ENCODE assay signal across 20 cellular contexts in genomic region chr2:206515580-206515979, GRCh38.
DNase-seq lines count a peak whose midpoint lies in the region; ATAC-seq and TF ChIP-seq lines count a peak whose summit lies in the region.
"Had no signal": no experiment of that assay in that cellular context is flagged by ENCODE, and none has a peak within 500 bp of the region (broad histone marks: within the 10 kb centered on the region; RNA-seq: fewer than 3 reads in every experiment).

No MANE protein-coding gene starts in this region.

- no peak overlapping the region for H2AFZ ChIP-seq in SK-N-SH (ENCODE audit: low read depth)

- H3K36me3 ChIP-seq in left ventricle myocardium inferior (no peaks in the 10 kb centered on the region), SK-N-SH (replicated peaks in 1 of 2; ENCODE audit: control insufficient read depth in 1 of 2, insufficient read depth in 2 of 2, low read length in 1 of 2) (no peaks in the 10 kb centered on the region)
- H3K36me3 ChIP-seq: BLaER1 treated with 17β-estradiol and CSF1 and Interleukin-3, amounts not matched to agents 10 nM and 100 nM; SJCRH30 had no signal

- no peak overlapping the region for H3K9ac ChIP-seq in SK-N-SH
- H3K9ac ChIP-seq: BLaER1 treated with 17β-estradiol and CSF1 and Interleukin-3, amounts not matched to agents 10 nM and 100 nM had no signal

- 38% methylated on average over 1 of the region's 1 CpG for WGBS in SK-N-SH (ENCODE audit: low lambda C conversion rate)

- peaks cover 16% of the 10 kb centered on the region for H3K4me1 Mint-ChIP-seq in T-helper 17 cell
- peaks cover 47% of the 10 kb centered on the region for H3K4me1 Mint-ChIP-seq in neural crest cell

- H3K9me3 Mint-ChIP-seq in neural crest cell, result no peaks in the 10 kb centered on the region
- H3K9me3 Mint-ChIP-seq: CD4-positive, alpha-beta memory T cell had no signal

- POLR2A ChIA-PET in SK-N-SH (lab: Yijun Ruan, JAX), result no interaction called here

- H3K27me3 Mint-ChIP-seq in T-helper 17 cell (peaks cover 17% of the 10 kb centered on the region), neural crest cell (ENCODE audit: low read depth) (no peaks in the 10 kb centered on the region)

- no peak for TF ChIP-seq RAD21 in SK-N-SH (IDR thresholded peaks at IDR 0.05; ENCODE audit: low read length)

- H3K4me1 ChIP-seq in left ventricle myocardium inferior (peaks cover 52% of the 10 kb centered on the region), SK-N-SH (ENCODE audit: control insufficient read depth in 1 of 2, insufficient read depth in 2 of 2, low read depth in 1 of 2, low read length in 1 of 2) (no peaks in the 10 kb centered on the region)
- H3K4me1 ChIP-seq: SJCRH30 had no signal

- CTCF ChIA-PET in SK-N-SH (lab: Yijun Ruan, JAX), result no interaction called here

- H4K20me1 ChIP-seq in SK-N-SH (ENCODE audit: insufficient read depth), result no peaks in the 10 kb centered on the region
- H4K20me1 ChIP-seq: BLaER1 treated with 17β-estradiol and CSF1 and Interleukin-3, amounts not matched to agents 10 nM and 100 nM had no signal

- TF ChIP-seq CTCF in left ventricle myocardium inferior (IDR thresholded peaks at IDR 0.05; ENCODE audit: borderline replicate concordance) (no peak), neural crest cell (conservative IDR thresholded peaks at IDR 0.05) (no peak), SK-N-SH (IDR thresholded peaks at IDR 0.05) (no peak)

- H3K27me3 ChIP-seq in left ventricle myocardium inferior (ENCODE audit: low read depth) (no peaks in the 10 kb centered on the region), SK-N-SH (ENCODE audit: insufficient read depth) (no peaks in the 10 kb centered on the region)
- H3K27me3 ChIP-seq: BLaER1 treated with 17β-estradiol and CSF1 and Interleukin-3, amounts not matched to agents 10 nM and 100 nM; SJCRH30 had no signal

- H3F3A ChIP-seq in SK-N-SH (replicated peaks; ENCODE audit: insufficient read depth), result no peaks in the 10 kb centered on the region

- no peak overlapping the region for H3K4me2 ChIP-seq in SK-N-SH
- H3K4me2 ChIP-seq: BLaER1 treated with 17β-estradiol and CSF1 and Interleukin-3, amounts not matched to agents 10 nM and 100 nM had no signal

- intact Hi-C loops in left ventricle myocardium inferior (cut with micrococcal nuclease), result no loop called here

- peak; percentile 35 for DNase-seq in COLO829 (ENCODE audit: low spot score)
- DNase-seq in T-helper 17 cell, result no peak
- no peak for DNase-seq in left ventricle myocardium inferior
- no peak for DNase-seq in neural crest cell (ENCODE audit: low read depth, low spot score)
- DNase-seq in amniotic stem cell (lab: John Stamatoyannopoulos, UW), result no peak
- no peak for DNase-seq in NCI-H187 treated with DMSO at 0.1 percent for 48 hours (lab: John Stamatoyannopoulos, UW)
- DNase-seq in SK-N-SH, result no peak
- DNase-seq: AML-193; Caco-2; CD4-positive, alpha-beta memory T cell; NCI-H1048; NCI-H1417 treated with DMSO at 0.1 percent for 48 hours; NCI-H1694 treated with DMSO at 0.1 percent for 48 hours; NCI-H2081 treated with DMSO at 0.1 percent for 48 hours; NCI-H2171; NCI-H226; NCI-H510A treated with DMSO at 0.1 percent for 48 hours; SJCRH30 had no signal

- H3K27ac Mint-ChIP-seq in T-helper 17 cell (peak overlapping the region; percentile 4), neural crest cell (ENCODE audit: unreplicated experiment) (peak overlapping the region; percentile 8)
- H3K27ac Mint-ChIP-seq: CD4-positive, alpha-beta memory T cell had no signal

- H3K27ac ChIP-seq in left ventricle myocardium inferior (replicated peaks) (peak overlapping the region; percentile 50), SK-N-SH (ENCODE audit: low read depth in 2 of 2, low read length in 1 of 2) (no peak overlapping the region)
- H3K27ac ChIP-seq: BLaER1 treated with 17β-estradiol and CSF1 and Interleukin-3, amounts not matched to agents 10 nM and 100 nM; HL-60; SJCRH30 had no signal

- no peaks in the 10 kb centered on the region for H3K9me2 ChIP-seq in SK-N-SH

- H3K4me3 ChIP-seq in left ventricle myocardium inferior, result no peak overlapping the region
- no peak overlapping the region for H3K4me3 ChIP-seq in SK-N-SH (ENCODE audit: low read depth in 2 of 2, low read length in 1 of 2)
- H3K4me3 ChIP-seq: BLaER1 treated with 17β-estradiol and CSF1 and Interleukin-3, amounts not matched to agents 10 nM and 100 nM; SJCRH30 had no signal

- ATAC-seq in T-helper 17 cell, result no peak

- H3K4me3 Mint-ChIP-seq in T-helper 17 cell (no peak overlapping the region), neural crest cell (no peak overlapping the region)
- H3K4me3 Mint-ChIP-seq: CD4-positive, alpha-beta memory T cell had no signal

- H3K9me3 ChIP-seq in T-helper 17 cell (ENCODE audit: control insufficient read depth, low read length, poor library complexity, severe bottlenecking), result no peaks in the 10 kb centered on the region
- no peaks in the 10 kb centered on the region for H3K9me3 ChIP-seq in left ventricle myocardium inferior (replicated peaks)
- H3K9me3 ChIP-seq in SK-N-SH, result no peaks in the 10 kb centered on the region
- H3K9me3 ChIP-seq: BLaER1 treated with 17β-estradiol and CSF1 and Interleukin-3, amounts not matched to agents 10 nM and 100 nM; Caco-2; SJCRH30 had no signal

- H3K36me3 Mint-ChIP-seq in T-helper 17 cell (ENCODE audit: low read depth) (peaks cover 3% of the 10 kb centered on the region), neural crest cell (ENCODE audit: low read depth) (peaks cover 5% of the 10 kb centered on the region)
- H3K36me3 Mint-ChIP-seq: CD4-positive, alpha-beta memory T cell had no signal

- H3K79me2 ChIP-seq in SK-N-SH (ENCODE audit: insufficient read depth), result no peaks in the 10 kb centered on the region

- TF ChIP-seq EP300 in SK-N-SH (IDR thresholded peaks at IDR 0.05; ENCODE audit: borderline replicate concordance in 1 of 2, low read depth in 1 of 2, low read length in 1 of 2), result no peak

TF ChIP-seq in SK-N-SH, 30 proteins besides CTCF, POLR2A, EP300 and RAD21:
- TF ChIP-seq, protein P1, sequence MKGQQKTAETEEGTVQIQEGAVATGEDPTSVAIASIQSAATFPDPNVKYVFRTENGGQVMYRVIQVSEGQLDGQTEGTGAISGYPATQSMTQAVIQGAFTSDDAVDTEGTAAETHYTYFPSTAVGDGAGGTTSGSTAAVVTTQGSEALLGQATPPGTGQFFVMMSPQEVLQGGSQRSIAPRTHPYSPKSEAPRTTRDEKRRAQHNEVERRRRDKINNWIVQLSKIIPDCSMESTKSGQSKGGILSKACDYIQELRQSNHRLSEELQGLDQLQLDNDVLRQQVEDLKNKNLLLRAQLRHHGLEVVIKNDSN (IDR thresholded peaks at IDR 0.05; ENCODE audit: borderline replicate concordance, low read depth), result no peak
- TF ChIP-seq RCOR1 (IDR thresholded peaks at IDR 0.05; ENCODE audit: low read length), result no peak
- no peak for TF ChIP-seq SIN3A (IDR thresholded peaks at IDR 0.05; ENCODE audit: borderline replicate concordance, low read depth, low read length)
- no peak for TF ChIP-seq RFX5 (IDR thresholded peaks at IDR 0.05; ENCODE audit: low read length)
- no peak for TF ChIP-seq GABPA (IDR thresholded peaks at IDR 0.05; ENCODE audit: low read depth)
- TF ChIP-seq ELF1 (IDR thresholded peaks at IDR 0.05), result no peak
- no peak for TF ChIP-seq SMC3 (IDR thresholded peaks at IDR 0.05; ENCODE audit: low read depth, low read length)
- no peak for TF ChIP-seq USF2 (IDR thresholded peaks at IDR 0.05; ENCODE audit: borderline replicate concordance, low read depth, low read length)
- TF ChIP-seq TAF1 (IDR thresholded peaks at IDR 0.05; ENCODE audit: borderline replicate concordance, low read depth, low read length), result no peak
- TF ChIP-seq, protein P2, sequence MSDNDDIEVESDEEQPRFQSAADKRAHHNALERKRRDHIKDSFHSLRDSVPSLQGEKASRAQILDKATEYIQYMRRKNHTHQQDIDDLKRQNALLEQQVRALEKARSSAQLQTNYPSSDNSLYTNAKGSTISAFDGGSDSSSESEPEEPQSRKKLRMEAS (IDR thresholded peaks at IDR 0.05; ENCODE audit: low read depth), result no peak
- no peak for TF ChIP-seq MXI1 (IDR thresholded peaks at IDR 0.05; ENCODE audit: low read depth, low read length)
- TF ChIP-seq, protein P3, sequence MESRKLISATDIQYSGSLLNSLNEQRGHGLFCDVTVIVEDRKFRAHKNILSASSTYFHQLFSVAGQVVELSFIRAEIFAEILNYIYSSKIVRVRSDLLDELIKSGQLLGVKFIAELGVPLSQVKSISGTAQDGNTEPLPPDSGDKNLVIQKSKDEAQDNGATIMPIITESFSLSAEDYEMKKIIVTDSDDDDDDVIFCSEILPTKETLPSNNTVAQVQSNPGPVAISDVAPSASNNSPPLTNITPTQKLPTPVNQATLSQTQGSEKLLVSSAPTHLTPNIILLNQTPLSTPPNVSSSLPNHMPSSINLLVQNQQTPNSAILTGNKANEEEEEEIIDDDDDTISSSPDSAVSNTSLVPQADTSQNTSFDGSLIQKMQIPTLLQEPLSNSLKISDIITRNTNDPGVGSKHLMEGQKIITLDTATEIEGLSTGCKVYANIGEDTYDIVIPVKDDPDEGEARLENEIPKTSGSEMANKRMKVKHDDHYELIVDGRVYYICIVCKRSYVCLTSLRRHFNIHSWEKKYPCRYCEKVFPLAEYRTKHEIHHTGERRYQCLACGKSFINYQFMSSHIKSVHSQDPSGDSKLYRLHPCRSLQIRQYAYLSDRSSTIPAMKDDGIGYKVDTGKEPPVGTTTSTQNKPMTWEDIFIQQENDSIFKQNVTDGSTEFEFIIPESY (IDR thresholded peaks at IDR 0.05; ENCODE audit: borderline replicate concordance, low read depth), result no peak
- TF ChIP-seq GATA2 (CRISPR knock-in tag; IDR thresholded peaks at IDR 0.05), result no peak
- no peak for TF ChIP-seq CHD2 (IDR thresholded peaks at IDR 0.05; ENCODE audit: low read length, partially characterized antibody)
